Comparison of ENCODE assay signal across 17 cellular contexts in genomic region chr6:105036371-105036770, GRCh38.
"Had no signal": no experiment of that assay in that cellular context is flagged by ENCODE, and none has a peak within 500 bp of the region (broad histone marks: within the 10 kb centered on the region; RNA-seq: fewer than 3 reads in every experiment).

No MANE protein-coding gene starts in this region.

- H3K27me3 Mint-ChIP-seq: naive B cell had no signal

- H3K27ac Mint-ChIP-seq: activated CD8-positive, alpha-beta T cell treated with anti-CD3 and anti-CD28 coated beads for 36 hours; activated naive CD8-positive, alpha-beta T cell treated with anti-CD3 and anti-CD28 coated beads, Interleukin-2, amount 10 ng/mL, durations not matched to agents 7 days and 5 days; naive B cell; stimulated activated naive B cell treated with anti-CD40 and anti-IgM and Interleukin-4, amounts not matched to agents 10 μg/mL and 1 μg/mL and 100 μg/mL, for 72 hours; T-helper 1 cell treated with Interleukin-12 subunit alpha and Interleukin-12 subunit beta and Interleukin-4 antibody, amounts not matched to agents 30 μg/mL and 1 μg/mL, for 36 hours had no signal

- H3K9me3 Mint-ChIP-seq: activated CD8-positive, alpha-beta T cell treated with anti-CD3 and anti-CD28 coated beads for 36 hours; activated naive CD8-positive, alpha-beta T cell treated with anti-CD3 and anti-CD28 coated beads, Interleukin-2, amount 10 ng/mL, durations not matched to agents 7 days and 5 days; activated T-cell treated with anti-CD3 and anti-CD28 coated beads, Interleukin-2, amount 50 U/mL, for 4 hours; stimulated activated naive B cell treated with anti-CD40 and anti-IgM and Interleukin-4, amounts not matched to agents 10 μg/mL and 1 μg/mL and 100 μg/mL, for 72 hours; T-helper 1 cell treated with Interleukin-12 subunit alpha and Interleukin-12 subunit beta and Interleukin-4 antibody, amounts not matched to agents 30 μg/mL and 1 μg/mL, for 36 hours had no signal

- H3K4me3 ChIP-seq: dorsolateral prefrontal cortex, hepatocyte, skin epidermis, thyroid gland had no signal

- H3K4me1 Mint-ChIP-seq: activated naive CD8-positive, alpha-beta T cell treated with anti-CD3 and anti-CD28 coated beads, Interleukin-2, amount 10 ng/mL, durations not matched to agents 7 days and 5 days; naive B cell; stimulated activated naive B cell treated with anti-CD40 and anti-IgM and Interleukin-4, amounts not matched to agents 10 μg/mL and 1 μg/mL and 100 μg/mL, for 72 hours had no signal

- H3K36me3 ChIP-seq: thyroid gland, WERI-Rb-1 had no signal

- DNase-seq: activated CD4-positive, alpha-beta T cell treated with anti-CD3 and anti-CD28 coated beads for 4 hours; activated CD8-positive, alpha-beta T cell treated with anti-CD3 and anti-CD28 coated beads for 36 hours; activated gamma-delta T cell; activated naive CD8-positive, alpha-beta T cell treated with anti-CD3 and anti-CD28 coated beads, Interleukin-2, amount 10 ng/mL, durations not matched to agents 7 days and 5 days; activated T-cell treated with anti-CD3 and anti-CD28 coated beads, Interleukin-2, amount 50 U/mL, for 4 hours; dorsolateral prefrontal cortex; naive B cell; nucleus accumbens; right cardiac atrium; stimulated activated CD4-positive, alpha-beta T cell treated with anti-CD3 and anti-CD28 coated beads, Interleukin-15, amount 100 ng/mL, for 24 hours; stimulated activated CD4-positive, alpha-beta T cell treated with anti-CD3 and anti-CD28 coated beads, Interleukin-4, amount 100 ng/mL, for 1 hour; stimulated activated naive B cell treated with anti-CD40 and anti-IgM and Interleukin-4, amounts not matched to agents 10 μg/mL and 1 μg/mL and 100 μg/mL, for 72 hours; thyroid gland; WERI-Rb-1 had no signal

- H3K36me3 Mint-ChIP-seq: activated naive CD8-positive, alpha-beta T cell treated with anti-CD3 and anti-CD28 coated beads, Interleukin-2, amount 10 ng/mL, durations not matched to agents 7 days and 5 days; naive B cell; stimulated activated naive B cell treated with anti-CD40 and anti-IgM and Interleukin-4, amounts not matched to agents 10 μg/mL and 1 μg/mL and 100 μg/mL, for 72 hours had no signal

- H3K27ac ChIP-seq: dorsolateral prefrontal cortex, hepatocyte, skin epidermis, thyroid gland, WERI-Rb-1 had no signal

- H3K4me3 Mint-ChIP-seq: activated CD8-positive, alpha-beta T cell treated with anti-CD3 and anti-CD28 coated beads for 36 hours; activated naive CD8-positive, alpha-beta T cell treated with anti-CD3 and anti-CD28 coated beads, Interleukin-2, amount 10 ng/mL, durations not matched to agents 7 days and 5 days; activated T-cell treated with anti-CD3 and anti-CD28 coated beads, Interleukin-2, amount 50 U/mL, for 4 hours; naive B cell; stimulated activated naive B cell treated with anti-CD40 and anti-IgM and Interleukin-4, amounts not matched to agents 10 μg/mL and 1 μg/mL and 100 μg/mL, for 72 hours; T-helper 1 cell treated with Interleukin-12 subunit alpha and Interleukin-12 subunit beta and Interleukin-4 antibody, amounts not matched to agents 30 μg/mL and 1 μg/mL, for 36 hours had no signal

- H3K27me3 ChIP-seq: dorsolateral prefrontal cortex, hepatocyte, thyroid gland had no signal

- H3K9me3 ChIP-seq: thyroid gland had no signal
